22 cellular contexts compared by ENCODE assay signal in genomic region chr2:168652997-168653906, GRCh38.
"Had no signal": no experiment of that assay in that cellular context is flagged by ENCODE, and none has a peak within 500 bp of the region (broad histone marks: within the 10 kb centered on the region; RNA-seq: fewer than 3 reads in every experiment).

No MANE protein-coding gene starts in this region.

- H3K27ac ChIP-seq: brain microvascular endothelial cell, neural progenitor cell, ovary, sigmoid colon, spleen, upper lobe of left lung had no signal

- H3K27me3 ChIP-seq: brain microvascular endothelial cell, neural progenitor cell, ovary, sigmoid colon, spleen, upper lobe of left lung had no signal

- H3K9me3 Mint-ChIP-seq: activated B cell treated with CpG ODN at 0.5 μM for 24 hours; central memory CD8-positive, alpha-beta T cell; neural progenitor cell; stimulated activated naive CD8-positive, alpha-beta T cell treated with anti-CD3 and anti-CD28 coated beads, Interleukin-15, Interleukin-2, amounts not matched to agents 100 ng/mL and 50 ng/mL, for 24 hours had no signal

- H3K4me3 Mint-ChIP-seq: activated B cell treated with CpG ODN at 0.5 μM for 24 hours; activated naive CD8-positive, alpha-beta T cell treated with anti-CD3 and anti-CD28 coated beads, Interleukin-2, amount 10 ng/mL, durations not matched to agents 7 days and 5 days; central memory CD8-positive, alpha-beta T cell; neural progenitor cell; stimulated activated naive CD8-positive, alpha-beta T cell treated with anti-CD3 and anti-CD28 coated beads, Interleukin-15, Interleukin-2, amounts not matched to agents 100 ng/mL and 50 ng/mL, for 24 hours; T-helper 17 cell had no signal

- H3K4me2 ChIP-seq: neural progenitor cell had no signal

- H3K27me3 Mint-ChIP-seq: activated B cell treated with CpG ODN at 0.5 μM for 24 hours; activated naive CD8-positive, alpha-beta T cell treated with anti-CD3 and anti-CD28 coated beads, Interleukin-2, amount 10 ng/mL, durations not matched to agents 7 days and 5 days; central memory CD8-positive, alpha-beta T cell; stimulated activated naive CD8-positive, alpha-beta T cell treated with anti-CD3 and anti-CD28 coated beads, Interleukin-15, Interleukin-2, amounts not matched to agents 100 ng/mL and 50 ng/mL, for 24 hours; T-helper 17 cell had no signal

- H3K36me3 ChIP-seq: brain microvascular endothelial cell, neural progenitor cell, ovary, sigmoid colon, spleen, upper lobe of left lung had no signal

- H3K4me1 Mint-ChIP-seq: activated naive CD8-positive, alpha-beta T cell treated with anti-CD3 and anti-CD28 coated beads, Interleukin-2, amount 10 ng/mL, durations not matched to agents 7 days and 5 days; central memory CD8-positive, alpha-beta T cell; neural progenitor cell; T-helper 17 cell had no signal

- DNase-seq: activated B cell treated with CpG ODN at 0.5 μM for 24 hours; activated CD4-positive, alpha-beta T cell treated with anti-CD3 and anti-CD28 coated beads, Interleukin-2, amount 50 U/mL, for 1 hour; activated CD8-positive, alpha-beta memory T cell treated with anti-CD3 and anti-CD28 coated beads for 24 hours; activated naive CD4-positive, alpha-beta T cell; activated naive CD8-positive, alpha-beta T cell treated with anti-CD3 and anti-CD28 coated beads, Interleukin-2, amount 10 ng/mL, durations not matched to agents 7 days and 5 days; brain microvascular endothelial cell; cortex of kidney; effector CD8-positive, alpha-beta T cell; foreskin melanocyte; head of caudate nucleus; left cardiac atrium; midbrain; ovary; sigmoid colon; spleen; T-helper 17 cell; upper lobe of left lung had no signal

- H3K4me3 ChIP-seq: lung, neural progenitor cell, ovary, sigmoid colon, spleen, upper lobe of left lung had no signal

- H3K27ac Mint-ChIP-seq: activated B cell treated with CpG ODN at 0.5 μM for 24 hours; activated naive CD8-positive, alpha-beta T cell treated with anti-CD3 and anti-CD28 coated beads, Interleukin-2, amount 10 ng/mL, durations not matched to agents 7 days and 5 days; neural progenitor cell; stimulated activated naive CD8-positive, alpha-beta T cell treated with anti-CD3 and anti-CD28 coated beads, Interleukin-15, Interleukin-2, amounts not matched to agents 100 ng/mL and 50 ng/mL, for 24 hours; T-helper 17 cell had no signal

- H3K9me3 ChIP-seq: ovary, sigmoid colon, spleen, upper lobe of left lung had no signal

- H2AFZ ChIP-seq: neural progenitor cell had no signal

- H3K9ac ChIP-seq: neural progenitor cell had no signal

- FAIRE-seq: TTC549 had no signal
